8 cellular contexts compared by ENCODE assay signal in the genomic region with DNA sequence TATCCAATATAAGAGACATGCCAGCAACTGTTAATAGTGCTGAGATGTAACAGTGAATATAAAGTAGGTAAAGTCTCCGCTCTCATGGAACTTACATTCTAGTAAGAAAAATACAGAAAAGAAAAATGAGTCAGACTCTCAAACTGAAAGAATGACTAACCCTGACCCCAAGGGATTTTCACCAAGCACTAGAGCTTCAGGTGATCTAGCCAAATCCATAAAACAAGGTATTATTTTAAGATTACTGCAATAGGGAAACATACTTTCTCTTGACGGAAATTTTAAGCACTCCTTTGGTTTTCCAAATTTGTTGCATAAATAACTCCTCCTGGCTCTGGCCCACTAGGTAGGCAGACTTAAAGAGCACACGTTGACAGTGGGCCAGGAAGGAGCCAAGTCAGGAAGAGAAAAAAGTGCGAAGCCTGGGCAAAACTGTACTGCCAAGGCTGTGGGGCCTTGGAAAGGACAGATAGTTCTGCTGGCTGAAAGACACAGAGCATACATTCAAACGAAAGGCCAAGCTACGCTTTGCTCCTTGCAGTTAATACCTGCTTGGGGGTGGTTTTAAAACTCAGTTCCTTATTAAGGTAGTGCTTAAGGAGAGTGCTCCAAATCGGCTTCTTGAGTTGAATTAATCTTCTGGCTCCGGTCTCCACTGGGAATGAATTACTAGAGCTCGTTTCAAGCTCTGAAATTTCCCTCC. TPM values are rescaled to one million over a fixed set of nuclear protein-coding genes. Genes with fewer than 3 reads are reported as not detected.
DNase-seq lines count a peak whose midpoint lies in the region; ATAC-seq, FAIRE-seq and TF ChIP-seq lines count a peak whose summit lies in the region.

No MANE protein-coding gene starts in this region.

- peak overlapping the region; percentile 99 for H2AFZ ChIP-seq in K562 (ENCODE audit: low read depth, low read length)

- H3K4me3 Mint-ChIP-seq in IgD-negative memory B cell: peak overlapping the region; percentile 80 to 98 (median 84)

- no peak overlapping the region for H2BK5ac ChIP-seq in mesendoderm (ENCODE audit: low read length)

- FAIRE-seq in K562 (lab: Jason Lieb, UNC) (no peak), GM12892 (lab: Jason Lieb, UNC) (no peak)

- no peaks in the 10 kb centered on the region for H3K27me3 Mint-ChIP-seq in IgD-negative memory B cell

- in situ Hi-C loops in K562 (cut with MboI): no loop called here

- H3K79me2 ChIP-seq in K562 (ENCODE audit: control insufficient read depth, insufficient read depth, low read length) (peaks cover 66% of the 10 kb centered on the region), mesendoderm (ENCODE audit: control insufficient read depth, insufficient read depth, low read length) (peaks cover 49% of the 10 kb centered on the region)

- H3K9me3 ChIP-seq in K562 (replicated peaks; ENCODE audit: control insufficient read depth, insufficient read depth, low read depth, low read length) (no peaks in the 10 kb centered on the region; the same call in 1 of the 2 replicates), uterus (no peaks in the 10 kb centered on the region)

- no peak overlapping the region for H2BK15ac ChIP-seq in mesendoderm (replicated peaks; ENCODE audit: low read depth)

- no peak overlapping the region for H3K18ac ChIP-seq in mesendoderm (ENCODE audit: low read length)

- no peak for TF ChIP-seq RAD21 in K562 (CRISPR knock-in tag; conservative IDR thresholded peaks at IDR 0.05 in 1 of 2, IDR thresholded peaks at IDR 0.05 in 1 of 2)

- peaks cover 2% of the 10 kb centered on the region for H3K36me3 Mint-ChIP-seq in IgD-negative memory B cell

- H3K23ac ChIP-seq in mesendoderm (ENCODE audit: low read length): no peak overlapping the region

- peak overlapping the region; percentile 99 for H3K56ac ChIP-seq in mesendoderm (ENCODE audit: low read length)

- H3K4ac ChIP-seq in mesendoderm (ENCODE audit: low read depth, low read length): no peak overlapping the region

- peak overlapping the region; percentile 67 for H3K27ac ChIP-seq in K562 (ENCODE audit: extremely low read depth, low read depth, low read length)
- no peak overlapping the region for H3K27ac ChIP-seq in mesendoderm (ENCODE audit: low read depth, low read length)
- H3K27ac ChIP-seq in uterus: peak overlapping the region; percentile 75 to 77

- H3K9me1 ChIP-seq in K562 (ENCODE audit: control insufficient read depth, insufficient read depth, low read length): no peaks in the 10 kb centered on the region

- H3K36me3 ChIP-seq in K562 (ENCODE audit: control insufficient read depth, insufficient read depth, low read length): peaks cover 38% of the 10 kb centered on the region
- no peaks in the 10 kb centered on the region for H3K36me3 ChIP-seq in mesendoderm (ENCODE audit: control insufficient read depth, insufficient read depth, low read length)
- H3K36me3 ChIP-seq in uterus: no peaks in the 10 kb centered on the region

- DNase-seq in EH (ENCODE audit: low read depth) (peak; percentile 24), K562 (ENCODE audit: extremely low read depth in 1 of 4, low spot score in 3 of 4) (peak in 1 of 4 experiments; percentile 22), mesendoderm (peak; percentile 10), uterus (no peak), GM12892 (ENCODE audit: insufficient read length) (no peak), AG08395 (ENCODE audit: low spot score) (no peak)

- peaks cover 29 to 30% (median 30%) of the 10 kb centered on the region in 3 donors for H3K4me1 Mint-ChIP-seq in IgD-negative memory B cell

- TF ChIP-seq CTCF in K562 (IDR thresholded peaks at IDR 0.05 in 2 of 3, conservative IDR thresholded peaks at IDR 0.05 in 1 of 3; ENCODE audit: insufficient read depth in 2 of 3, low read depth in 1 of 3, low read length in 3 of 3): no peak
- no peak for TF ChIP-seq CTCF in uterus (IDR thresholded peaks at IDR 0.05)

- H3K9ac ChIP-seq in K562 (ENCODE audit: insufficient read depth in 1 of 2, low read depth in 2 of 2, low read length in 2 of 2) (peak overlapping the region; percentile 76 to 95), mesendoderm (ENCODE audit: low read length) (peak overlapping the region; percentile 98)

- BruUV-seq in K562 (replicated peaks; lab: Mats Ljungman, UMichigan): TSS peak; percentile 40

- intact Hi-C loops in K562 (cut with micrococcal nuclease) (no loop called here), uterus (cut with DNase I; ENCODE audit: low total_unique reads) (no loop called here)

- no peak overlapping the region for H2BK120ac ChIP-seq in mesendoderm (ENCODE audit: low read depth, low read length)

- WGBS in K562 (ENCODE audit: insufficient coverage, low coverage, missing lambda C conversion rate): 16% methylated on average over 9 of the region's 9 CpGs
- no CpG with 5 or more reads among the region's 9 CpGs for WGBS in mesendoderm (ENCODE audit: extremely low coverage, insufficient coverage, low lambda C conversion rate)

- H3K4me1 ChIP-seq in K562 (replicated peaks in 1 of 2; ENCODE audit: control insufficient read depth in 2 of 2, insufficient read depth in 2 of 2, low read length in 2 of 2) (peaks cover 9 to 12% of the 10 kb centered on the region in 2 experiments; a peak in 4 of 5 replicates), mesendoderm (ENCODE audit: control insufficient read depth, low read depth, low read length) (no peaks in the 10 kb centered on the region), uterus (peaks cover 0 to 5% of the 10 kb centered on the region in 2 donors)

- peak overlapping the region in 1 of 3 donors; percentile 62 for H3K27ac Mint-ChIP-seq in IgD-negative memory B cell

- peaks cover 13% of the 10 kb centered on the region for H3K79me1 ChIP-seq in mesendoderm (ENCODE audit: low read length)

- no peaks in the 10 kb centered on the region; the same call in 1 of the 2 replicates for H4K20me1 ChIP-seq in K562 (replicated peaks; ENCODE audit: control insufficient read depth, insufficient read depth, low read length)

- no peak overlapping the region for H4K5ac ChIP-seq in mesendoderm (ENCODE audit: low read length)

- H2AK5ac ChIP-seq in mesendoderm (ENCODE audit: low read length): no peak overlapping the region

- no peak for TF ChIP-seq EP300 in K562 (IDR thresholded peaks at IDR 0.05; ENCODE audit: low read length)

- POLR2A ChIA-PET in K562 (lab: Yijun Ruan, JAX): interaction anchor here (0.5 to 0.7 kb wide), 4 partner anchors 8 to 60 kb away, joined by 3 read pairs; no protein-coding TSS in a partner anchor

- H3K4me2 ChIP-seq in K562 (ENCODE audit: insufficient read depth, low read length): peak overlapping the region; percentile 84
- H3K4me2 ChIP-seq in mesendoderm (ENCODE audit: low read length): peak overlapping the region; percentile 66

- H3K27me3 ChIP-seq in K562 (ENCODE audit: control insufficient read depth in 2 of 2, insufficient read depth in 2 of 2, low read length in 2 of 2): no peaks in the 10 kb centered on the region
- no peaks in the 10 kb centered on the region for H3K27me3 ChIP-seq in mesendoderm (ENCODE audit: insufficient read depth, low read length, poor library complexity)
- no peaks in the 10 kb centered on the region for H3K27me3 ChIP-seq in uterus

- CTCF ChIA-PET in K562 (lab: Yijun Ruan, JAX; ENCODE audit: low intra/inter-chr PET ratio): no interaction called here

- H4K8ac ChIP-seq in mesendoderm (ENCODE audit: low read depth, low read length): no peak overlapping the region

- no peak for TF ChIP-seq POLR2A in K562 (conservative IDR thresholded peaks at IDR 0.05)
- TF ChIP-seq POLR2A in uterus (IDR thresholded peaks at IDR 0.05): no peak
- no peak for TF ChIP-seq POLR2A in GM12892 (IDR thresholded peaks at IDR 0.05; ENCODE audit: low read depth, low read length)

- no peaks in the 10 kb centered on the region for H3K9me3 Mint-ChIP-seq in IgD-negative memory B cell

- H3K4me3 ChIP-seq in K562 (peak overlapping the region; percentile 97), mesendoderm (ENCODE audit: low read length) (peak overlapping the region; percentile 97), uterus (peak overlapping the region; percentile 71 to 91)

- ATAC-seq in GM21423 (IDR thresholded peaks at IDR 0.05; ENCODE audit: unreplicated experiment): peak; percentile 43
- ATAC-seq in K562: no peak

RNA-seq across cellular contexts. Expression of a gene that starts 1.4 kb away (rescaled TPM):
- polyA plus RNA-seq in IgD-negative memory B cell: 56.3 TPM
- total RNA-seq in K562 (2011; cell fraction: chromatin; rRNA removed; ENCODE audit: low replicate concordance): 67.0 and 76.2 TPM in 2 replicates
- total RNA-seq in K562 (2011; cell fraction: nucleolus; rRNA removed): 44.5 and 48.2 TPM in 2 replicates
- total RNA-seq in K562 (2011; cell fraction: nucleoplasm; rRNA removed): 51.8 and 70.7 TPM in 2 replicates
- 76.5 and 92.9 TPM in 2 replicates for total RNA-seq in K562 (2014; rRNA removed)
- 80.2 and 85.4 TPM in 2 replicates for total RNA-seq in K562 (2014; rRNA removed; fragmentation: Illumina TruSeq; extraction: Trizol)
- 60.4 and 64.7 TPM in 2 replicates for total RNA-seq in K562 (2015; rRNA removed; fragmentation: Illumina TruSeq; extraction: Trizol)
- 149 and 157 TPM in 2 replicates for total RNA-seq in K562 (2021)
- polyA plus RNA-seq in K562 (2011; rRNA removed): 43.1 and 58.9 TPM in 2 replicates
- 30.9 and 48.3 TPM in 2 replicates for polyA plus RNA-seq in K562 (2011; cell fraction: cytosol; rRNA removed)
- polyA plus RNA-seq in K562 (2011; cell fraction: nucleus; rRNA removed): 51.3 and 63.0 TPM in 2 replicates
- 106 and 113 TPM in 2 replicates for polyA plus RNA-seq in K562 (2012)
- polyA plus RNA-seq in K562 (2014; fragmentation: Illumina TruSeq; extraction: Trizol): 170 and 190 TPM in 2 replicates
- 10 to 100 TPM; 81.8 to 83.8 TPM for polyA plus RNA-seq in K562 (2014; fragmentation: Nextera tagmentation; extraction: Ambion mirVana)
- polyA plus RNA-seq in K562 (2014; rRNA removed): 63.8 and 70.1 TPM in 2 replicates
- 59.5 and 76.3 TPM in 2 replicates for polyA minus RNA-seq in K562 (2011; rRNA and poly(A)+ RNA removed)
- 90.9 and 96.3 TPM in 2 replicates for polyA minus RNA-seq in K562 (2011; cell fraction: cytosol; rRNA and poly(A)+ RNA removed)
- 14.5 and 25.9 TPM in 2 replicates for polyA minus RNA-seq in K562 (2011; cell fraction: nucleus; rRNA and poly(A)+ RNA removed)
- 141 TPM for polyA plus RNA-seq in mesendoderm (2013, experiment 1 of 2)
- polyA plus RNA-seq in mesendoderm (2013, experiment 2 of 2): 145 TPM
- 10 to 100 TPM; 12.6 to 54.9 (median 43.7) TPM for total RNA-seq in uterus
- 69.2 TPM for polyA plus RNA-seq in GM12892 (2012; ENCODE audit: missing spikeins)

RNA-seq across cellular contexts. Expression of a gene that starts 48.1 kb away (rescaled TPM):
- polyA plus RNA-seq in IgD-negative memory B cell: 7.7 TPM
- 23.4 and 60.6 TPM in 2 replicates for total RNA-seq in K562 (2011; cell fraction: chromatin; rRNA removed; ENCODE audit: low replicate concordance)
- 35.5 and 38.3 TPM in 2 replicates for total RNA-seq in K562 (2011; cell fraction: nucleolus; rRNA removed)
- 33.8 and 36.0 TPM in 2 replicates for total RNA-seq in K562 (2011; cell fraction: nucleoplasm; rRNA removed)
- 5.8 and 6.5 TPM in 2 replicates for total RNA-seq in K562 (2014; rRNA removed)
- total RNA-seq in K562 (2014; rRNA removed; fragmentation: Illumina TruSeq; extraction: Trizol): 4.7 and 5.9 TPM in 2 replicates
- total RNA-seq in K562 (2015; rRNA removed; fragmentation: Illumina TruSeq; extraction: Trizol): 7.2 and 7.5 TPM in 2 replicates
- total RNA-seq in K562 (2021): 9.8 and 12.2 TPM in 2 replicates
- 5.5 and 5.7 TPM in 2 replicates for polyA plus RNA-seq in K562 (2011; rRNA removed)
- 5.0 and 9.4 TPM in 2 replicates for polyA plus RNA-seq in K562 (2011; cell fraction: cytosol; rRNA removed)
- 5.5 and 14.4 TPM in 2 replicates for polyA plus RNA-seq in K562 (2011; cell fraction: nucleus; rRNA removed)
- 8.2 and 9.9 TPM in 2 replicates for polyA plus RNA-seq in K562 (2012)
- polyA plus RNA-seq in K562 (2014; fragmentation: Illumina TruSeq; extraction: Trizol): 7.8 and 8.1 TPM in 2 replicates
- polyA plus RNA-seq in K562 (2014; fragmentation: Nextera tagmentation; extraction: Ambion mirVana): 1 to 10 TPM; 2.7 to 2.8 TPM
- 7.2 and 10.4 TPM in 2 replicates for polyA plus RNA-seq in K562 (2014; rRNA removed)
- polyA minus RNA-seq in K562 (2011; rRNA and poly(A)+ RNA removed): 8.9 and 13.4 TPM in 2 replicates
- polyA minus RNA-seq in K562 (2011; cell fraction: cytosol; rRNA and poly(A)+ RNA removed): 3.5 and 6.9 TPM in 2 replicates
- polyA minus RNA-seq in K562 (2011; cell fraction: nucleus; rRNA and poly(A)+ RNA removed): 14.9 and 20.9 TPM in 2 replicates
- polyA plus RNA-seq in mesendoderm (2013, experiment 1 of 2): 14.0 TPM
- polyA plus RNA-seq in mesendoderm (2013, experiment 2 of 2): 14.7 TPM
- 10 to 100 TPM in 2 of 4 donors, 1 to 10 TPM in 2; 6.2 to 15.5 (median 10.2) TPM for total RNA-seq in uterus
- polyA plus RNA-seq in GM12892 (2012; ENCODE audit: missing spikeins): 3.3 TPM

Comparison
In these comparisons a context has a peak if more than half of its experiments do, and no peak if none do; other contexts are left out.
1. DNase-seq: peak in EH (single experiment) and mesendoderm (single experiment); none in uterus (0 of 2), GM12892 (single experiment) and AG08395 (single experiment).
2. Peak in every context shown above with its lines, with median percentiles within 50 percentile points of each other: H3K4me3 ChIP-seq.